ENCODE assay signal across 8 cellular contexts in genomic region chrX:37348237-37349130, GRCh38. TPM values are rescaled to one million over a fixed set of nuclear protein-coding genes. Genes with fewer than 3 reads are reported as not detected.
DNase-seq lines count a peak whose midpoint lies in the region; ATAC-seq and TF ChIP-seq lines count a peak whose summit lies in the region.

No MANE protein-coding gene starts in this region.

- no peaks in the 10 kb centered on the region for H3K36me3 ChIP-seq in transverse colon

- no peaks in the 10 kb centered on the region for H3K9me3 ChIP-seq in transverse colon

- H3K27ac ChIP-seq in dorsolateral prefrontal cortex (peak overlapping the region in 57 of 59 donors; percentile 34 to 95 (median 88)), transverse colon (peak overlapping the region; percentile 60 to 88 (median 86))

- DNase-seq in NCI-H82 (lab: John Stamatoyannopoulos, UW), result peak; percentile 0
- no peak for DNase-seq in NCI-H82 treated with DMSO at 0.1 percent for 48 hours (lab: John Stamatoyannopoulos, UW; ENCODE audit: unreplicated experiment)
- DNase-seq in dorsolateral prefrontal cortex, result no peak
- DNase-seq in medulla oblongata (ENCODE audit: extremely low spot score), result peak; percentile 32
- DNase-seq in transverse colon, result no peak
- DNase-seq in NCI-H128 (lab: John Stamatoyannopoulos, UW; ENCODE audit: unreplicated experiment), result no peak

- no peak for TF ChIP-seq POLR2A in transverse colon (IDR thresholded peaks at IDR 0.05)

- no peak for ATAC-seq in HG02973 (IDR thresholded peaks at IDR 0.05; ENCODE audit: unreplicated experiment)
- no peak for ATAC-seq in HG02763 (IDR thresholded peaks at IDR 0.05; ENCODE audit: unreplicated experiment)

- peaks cover 0 to 6% (median 1%) of the 10 kb centered on the region in 4 donors for H3K4me1 ChIP-seq in transverse colon

- TF ChIP-seq CTCF in dorsolateral prefrontal cortex (IDR thresholded peaks at IDR 0.05 in 54 of 56, conservative IDR thresholded peaks at IDR 0.05 in 2 of 56; ENCODE audit: low read depth in 1 of 56, partially characterized antibody in 56 of 56) (no peak), transverse colon (IDR thresholded peaks at IDR 0.05) (no peak)

- H3K4me3 ChIP-seq in dorsolateral prefrontal cortex, result peak overlapping the region; percentile 37 to 79 (median 64)
- H3K4me3 ChIP-seq in transverse colon, result peak overlapping the region; percentile 26 to 65 (median 53)

- in situ Hi-C loops in transverse colon (cut with MboI; ENCODE audit: low pct_ligation_motif_present in 1 of 4, low pct_unique_long_range_greater_than_20kb in 1 of 4, low sequenced_read_pairs in 3 of 4), result no loop called here

- TF ChIP-seq EP300 in transverse colon (IDR thresholded peaks at IDR 0.05; ENCODE audit: low read depth), result no peak

- 38 to 40% methylated on average over 5 to 22 of the region's 24 CpGs for WGBS in transverse colon (ENCODE audit: low coverage in 1 of 2), 2 donors

- intact Hi-C loops in dorsolateral prefrontal cortex (cut with DNase I), result no loop called here
- intact Hi-C loops in transverse colon (cut with DNase I; ENCODE audit: low total_unique reads), result no loop called here

- H3K27me3 ChIP-seq in dorsolateral prefrontal cortex (peaks cover 0 to 76% (median 15%) of the 10 kb centered on the region in 45 donors), transverse colon (no peaks in the 10 kb centered on the region)

RNA-seq across cellular contexts. Expression of gene PRRG1, which starts 0.7 kb away (rescaled TPM):
- total RNA-seq in dorsolateral prefrontal cortex, result 100 to 1,000 TPM in 1 of 120 experiments, 10 to 100 TPM in 119; 16.9 to 109 (median 35.6) TPM
- 10 to 100 TPM in 3 of 4 donors, 1 to 10 TPM in 1; 5.4 to 14.6 (median 11.6) TPM for total RNA-seq in transverse colon

Comparison
In these comparisons a context has a peak if more than half of its experiments do, and no peak if none do; other contexts are left out.
1. DNase-seq: peak in NCI-H82 (single experiment) and medulla oblongata (single experiment); none in NCI-H82 treated with DMSO at 0.1 percent for 48 hours (single experiment), dorsolateral prefrontal cortex (0 of 10), transverse colon (single experiment) and NCI-H128 (single experiment).